In genomic region chr22:45007247-45007945, GRCh38 we compare ENCODE assay signal across 8 cellular contexts. TPM values are rescaled to one million over a fixed set of nuclear protein-coding genes. Genes with fewer than 3 reads are reported as not detected.
DNase-seq lines count a peak whose midpoint lies in the region; ATAC-seq and TF ChIP-seq lines count a peak whose summit lies in the region.

No MANE protein-coding gene starts in this region.

- peaks cover 0 to 56% (median 27%) of the 10 kb centered on the region in 11 experiments; a peak in 16 of 22 replicates for H4K20me1 ChIP-seq in BLaER1 treated with 17β-estradiol and CSF1 and Interleukin-3, amounts not matched to agents 10 nM and 100 nM
- H4K20me1 ChIP-seq in neural progenitor cell (ENCODE audit: low read depth), result peaks cover 44% of the 10 kb centered on the region

- no peak for TF ChIP-seq CTCF in neural progenitor cell (IDR thresholded peaks at IDR 0.05)

- peaks cover 34% of the 10 kb centered on the region for H3K4me1 Mint-ChIP-seq in neural progenitor cell

- peak overlapping the region; percentile 61 to 90 (median 84); a peak in 21 of 22 replicates for H3K4me2 ChIP-seq in BLaER1 treated with 17β-estradiol and CSF1 and Interleukin-3, amounts not matched to agents 10 nM and 100 nM
- peak overlapping the region; percentile 99 for H3K4me2 ChIP-seq in neural progenitor cell

- peak; percentile 70 for DNase-seq in NCI-H2227 treated with DMSO at 0.1 percent for 48 hours (lab: John Stamatoyannopoulos, UW)
- peak; percentile 96 for DNase-seq in neural progenitor cell (ENCODE audit: low spot score)
- DNase-seq in NCI-H146 treated with DMSO at 0.1 percent for 48 hours (lab: John Stamatoyannopoulos, UW; ENCODE audit: unreplicated experiment), result no peak

- peaks cover 34% of the 10 kb centered on the region for H3F3A ChIP-seq in neural progenitor cell (ENCODE audit: low read depth)

- H3K27me3 Mint-ChIP-seq in neural progenitor cell (ENCODE audit: insufficient read depth, low read depth), result peaks cover 4% of the 10 kb centered on the region

- H2AFZ ChIP-seq in neural progenitor cell (replicated peaks), result no peak overlapping the region

- H3K9me3 ChIP-seq in BLaER1 treated with 17β-estradiol and CSF1 and Interleukin-3, amounts not matched to agents 10 nM and 100 nM (replicated peaks in 1 of 11), result no peaks in the 10 kb centered on the region
- no peaks in the 10 kb centered on the region for H3K9me3 ChIP-seq in endocrine pancreas (ENCODE audit: control insufficient read depth, low read length)
- H3K9me3 ChIP-seq in neural progenitor cell (ENCODE audit: low read depth), result no peaks in the 10 kb centered on the region

- H3K9ac ChIP-seq in BLaER1 treated with 17β-estradiol and CSF1 and Interleukin-3, amounts not matched to agents 10 nM and 100 nM, result no peak overlapping the region
- H3K9ac ChIP-seq in endocrine pancreas (ENCODE audit: control insufficient read depth, insufficient read depth, low read length), result peak overlapping the region; percentile 60
- peak overlapping the region; percentile 18 for H3K9ac ChIP-seq in neural progenitor cell

- H3K4me1 ChIP-seq in BLaER1 treated with 17β-estradiol and CSF1 and Interleukin-3, amounts not matched to agents 10 nM and 100 nM, result peaks cover 0 to 21% (median 8%) of the 10 kb centered on the region in 10 experiments; a peak in 13 of 20 replicates
- H3K4me1 ChIP-seq in endocrine pancreas (ENCODE audit: control insufficient read depth, insufficient read depth, low read length) (no peaks in the 10 kb centered on the region), neural progenitor cell (peaks cover 9% of the 10 kb centered on the region)

- H3K4me3 ChIP-seq in BLaER1 treated with 17β-estradiol and CSF1 and Interleukin-3, amounts not matched to agents 10 nM and 100 nM, result peak overlapping the region in 5 of 10 experiments; percentile 52 to 73 (median 62); a peak in 11 of 20 replicates
- no peak overlapping the region for H3K4me3 ChIP-seq in endocrine pancreas (ENCODE audit: control insufficient read depth, insufficient read depth, low read length)
- peak overlapping the region; percentile 97 for H3K4me3 ChIP-seq in neural progenitor cell

- peaks cover 65 to 76% (median 70%) of the 10 kb centered on the region in 11 experiments for H3K27me3 ChIP-seq in BLaER1 treated with 17β-estradiol and CSF1 and Interleukin-3, amounts not matched to agents 10 nM and 100 nM
- H3K27me3 ChIP-seq in endocrine pancreas (ENCODE audit: control insufficient read depth, insufficient read depth, low read length) (no peaks in the 10 kb centered on the region), neural progenitor cell (peaks cover 5% of the 10 kb centered on the region)

- no peak overlapping the region for H3K27ac ChIP-seq in BLaER1 treated with 17β-estradiol and CSF1 and Interleukin-3, amounts not matched to agents 10 nM and 100 nM
- peak overlapping the region; percentile 92 for H3K27ac ChIP-seq in neural progenitor cell

- H3K4me3 Mint-ChIP-seq in neural progenitor cell, result peak overlapping the region; percentile 97

- H3K36me3 Mint-ChIP-seq in neural progenitor cell, result peaks cover 17% of the 10 kb centered on the region

- H3K9me3 Mint-ChIP-seq in neural progenitor cell, result no peaks in the 10 kb centered on the region

- no peak overlapping the region for H3K27ac Mint-ChIP-seq in neural progenitor cell

- peaks cover 63% of the 10 kb centered on the region for H3K79me2 ChIP-seq in neural progenitor cell (ENCODE audit: low read depth)

- no peak for ATAC-seq in GM19324 (IDR thresholded peaks at IDR 0.05; ENCODE audit: low FRiP score, unreplicated experiment)
- no peak for ATAC-seq in HG03039 (IDR thresholded peaks at IDR 0.05; ENCODE audit: unreplicated experiment)
- ATAC-seq in HG03439 (IDR thresholded peaks at IDR 0.05; ENCODE audit: unreplicated experiment), result no peak

- no peaks in the 10 kb centered on the region for H3K36me3 ChIP-seq in BLaER1 treated with 17β-estradiol and CSF1 and Interleukin-3, amounts not matched to agents 10 nM and 100 nM
- H3K36me3 ChIP-seq in endocrine pancreas (ENCODE audit: control insufficient read depth, insufficient read depth, low read length) (no peaks in the 10 kb centered on the region), neural progenitor cell (no peaks in the 10 kb centered on the region)

RNA-seq across cellular contexts. Expression of gene PHF21B, which starts 2.4 kb away (rescaled TPM):
- 6.7 and 22.6 TPM in 2 replicates for total RNA-seq in neural progenitor cell (ENCODE audit: low replicate concordance)

Comparison
In these comparisons a context has a peak if more than half of its experiments do, and no peak if none do; other contexts are left out.
1. H3K9ac ChIP-seq: peak in endocrine pancreas (single experiment) and neural progenitor cell (single experiment); none in BLaER1 treated with 17β-estradiol and CSF1 and Interleukin-3, amounts not matched to agents 10 nM and 100 nM (0 of 11).